Comparison of ENCODE assay signal across 1 cellular context in genomic region chr3:32643816-32644215, GRCh38.
TF ChIP-seq lines count a peak whose summit lies in the region.

No MANE protein-coding gene starts in this region.

TF ChIP-seq in WTC11, 78 proteins besides CTCF, POLR2A, EP300 and RAD21 (continued from another document):
- no peak for TF ChIP-seq ATF6 (CRISPR knock-in tag; IDR thresholded peaks at IDR 0.05)
